In genomic region chr13:31629085-31629785, GRCh38 we compare ENCODE assay signal across 1 cellular context.
TF ChIP-seq lines count a peak whose summit lies in the region.

No MANE protein-coding gene starts in this region.

TF ChIP-seq in H1, 55 proteins besides CTCF, POLR2A, EP300 and RAD21 (continued from another document):
- TF ChIP-seq CHD7 (IDR thresholded peaks at IDR 0.05; ENCODE audit: insufficient replicate concordance, low read length) (no peak), GTF2F1 (IDR thresholded peaks at IDR 0.05; ENCODE audit: borderline replicate concordance, low read depth, low read length) (no peak), NANOG (IDR thresholded peaks at IDR 0.05; ENCODE audit: insufficient read depth, low read depth, low read length, poor library complexity, severe bottlenecking) (no peak), TAF7 (optimal IDR thresholded peaks at IDR 0.05; ENCODE audit: borderline replicate concordance, low read depth, low read length) (no peak), SP2 (IDR thresholded peaks at IDR 0.05; ENCODE audit: low read length) (no peak), JUND (IDR thresholded peaks at IDR 0.05; ENCODE audit: low read length) (no peak), KDM1A (IDR thresholded peaks at IDR 0.05; ENCODE audit: borderline replicate concordance, low read length) (no peak), YY1 (IDR thresholded peaks at IDR 0.05; ENCODE audit: low read depth, low read length) (no peak), SIN3A (conservative IDR thresholded peaks at IDR 0.05 in 1 of 2, IDR thresholded peaks at IDR 0.05 in 1 of 2; ENCODE audit: low read depth in 1 of 2, low read length in 2 of 2) (no peak), SP4 (IDR thresholded peaks at IDR 0.05; ENCODE audit: low read length) (no peak), BCL11A (IDR thresholded peaks at IDR 0.05; ENCODE audit: low read depth in 2 of 2, low read length in 2 of 2) (no peak), ATF3 (IDR thresholded peaks at IDR 0.05; ENCODE audit: insufficient read depth, low read depth, low read length) (no peak), JUN (IDR thresholded peaks at IDR 0.05; ENCODE audit: low read depth, low read length) (no peak)
